19 cellular contexts compared by ENCODE assay signal in genomic region chr12:38515912-38516311, GRCh38.
A peak's percentile ranks its signal among the peaks of the same experiment; 100 is the strongest.
DNase-seq lines count a peak whose midpoint lies in the region; ATAC-seq and TF ChIP-seq lines count a peak whose summit lies in the region.
"Had no signal": no experiment of that assay in that cellular context is flagged by ENCODE, and none has a peak within 500 bp of the region (broad histone marks: within the 10 kb centered on the region; RNA-seq: fewer than 3 reads in every experiment).

No MANE protein-coding gene starts in this region.

- no peak for TF ChIP-seq POLR2A in testis (IDR thresholded peaks at IDR 0.05)

- peaks cover 3% of the 10 kb centered on the region for H3K36me3 Mint-ChIP-seq in endodermal cell (ENCODE audit: low read depth)
- no peaks in the 10 kb centered on the region for H3K36me3 Mint-ChIP-seq in endothelial cell (ENCODE audit: low read depth, unreplicated experiment)
- H3K36me3 Mint-ChIP-seq: CD14-positive monocyte had no signal

- H3K9me3 Mint-ChIP-seq in endodermal cell (peaks cover 20% of the 10 kb centered on the region), endothelial cell (ENCODE audit: unreplicated experiment) (peaks cover 18% of the 10 kb centered on the region)

- H3K27me3 ChIP-seq in endodermal cell (ENCODE audit: control insufficient read depth, insufficient read depth, low read length, poor library complexity, severe bottlenecking) (no peaks in the 10 kb centered on the region), neuronal stem cell (ENCODE audit: control insufficient read depth in 3 of 3, insufficient read depth in 3 of 3, low read depth in 1 of 3, low read length in 3 of 3) (no peaks in the 10 kb centered on the region), testis (no peaks in the 10 kb centered on the region)

- no peak overlapping the region for H2BK15ac ChIP-seq in neuronal stem cell (ENCODE audit: low read length)

- H3K36me3 ChIP-seq in endodermal cell (ENCODE audit: control insufficient read depth, insufficient read depth, low read length) (no peaks in the 10 kb centered on the region), neuronal stem cell (replicated peaks in 1 of 2; ENCODE audit: control insufficient read depth in 2 of 2, insufficient read depth in 2 of 2, low read length in 2 of 2) (no peaks in the 10 kb centered on the region), testis (ENCODE audit: low read depth, missing control alignments) (no peaks in the 10 kb centered on the region)

- no peak overlapping the region for H3K18ac ChIP-seq in neuronal stem cell (ENCODE audit: low read length)

- no peak overlapping the region for H3K4ac ChIP-seq in neuronal stem cell (ENCODE audit: low read length)

- no peak overlapping the region for H2BK12ac ChIP-seq in neuronal stem cell (ENCODE audit: low read length)

- no peak overlapping the region for H3K14ac ChIP-seq in neuronal stem cell (ENCODE audit: low read length)

- no peak overlapping the region for H2BK5ac ChIP-seq in neuronal stem cell (ENCODE audit: low read length)

- DNase-seq in endodermal cell, result no peak
- no peak for DNase-seq in left lobe of liver (ENCODE audit: low spot score)
- DNase-seq in neuronal stem cell (ENCODE audit: low spot score), result no peak
- no peak for DNase-seq in testis
- no peak for DNase-seq in endothelial cell (ENCODE audit: low spot score)
- DNase-seq: ACHN; AML-193; DMS79 treated with DMSO at 0.1 percent for 48 hours; GOT3; KBM-7; NCI-H1105 treated with DMSO at 0.1 percent for 48 hours; NCI-H1694 treated with DMSO at 0.1 percent for 48 hours; NCI-H748 treated with DMSO at 0.1 percent for 48 hours; NK-92 treated with Interleukin-12 subunit alpha and Interleukin-12 subunit beta, amount 100 ng/mL, for 24 hours; Right ventricle myocardium superior had no signal

- H3K79me1 ChIP-seq in neuronal stem cell (ENCODE audit: low read depth, low read length), result no peaks in the 10 kb centered on the region

- H3K27ac Mint-ChIP-seq in endodermal cell, result no peak overlapping the region
- no peak overlapping the region for H3K27ac Mint-ChIP-seq in endothelial cell (ENCODE audit: unreplicated experiment)
- H3K27ac Mint-ChIP-seq: CD14-positive monocyte had no signal

- no peak overlapping the region for H3K4me2 ChIP-seq in neuronal stem cell (ENCODE audit: insufficient read depth, low read length, poor library complexity, severe bottlenecking)

- H2AK5ac ChIP-seq in neuronal stem cell (ENCODE audit: low read depth, low read length), result no peak overlapping the region

- H3K4me1 Mint-ChIP-seq in endodermal cell (peaks cover 9% of the 10 kb centered on the region), endothelial cell (ENCODE audit: unreplicated experiment) (no peaks in the 10 kb centered on the region)
- H3K4me1 Mint-ChIP-seq: CD14-positive monocyte had no signal

- H3K4me1 ChIP-seq in endodermal cell (ENCODE audit: control insufficient read depth, insufficient read depth, low read length) (no peaks in the 10 kb centered on the region), neuronal stem cell (ENCODE audit: control insufficient read depth in 2 of 2, insufficient read depth in 1 of 2, low read depth in 1 of 2, low read length in 2 of 2) (peaks cover 0 to 8% of the 10 kb centered on the region in 2 donors), testis (no peaks in the 10 kb centered on the region)

- H2BK120ac ChIP-seq in neuronal stem cell (ENCODE audit: low read depth, low read length), result no peak overlapping the region

- no peak overlapping the region for H3K4me3 ChIP-seq in endodermal cell (ENCODE audit: low read length)
- H3K4me3 ChIP-seq in neuronal stem cell (ENCODE audit: low read length in 2 of 2), result no peak overlapping the region
- H3K4me3 ChIP-seq in testis, result no peak overlapping the region

- H3K9me3 ChIP-seq in endodermal cell (ENCODE audit: control insufficient read depth, low read length) (peaks cover 5% of the 10 kb centered on the region), neuronal stem cell (replicated peaks in 1 of 2; ENCODE audit: control insufficient read depth in 2 of 2, insufficient read depth in 1 of 2, low read depth in 1 of 2, low read length in 2 of 2) (no peaks in the 10 kb centered on the region), testis (no peaks in the 10 kb centered on the region)

- no peak overlapping the region for H3K4me3 Mint-ChIP-seq in endodermal cell
- H3K4me3 Mint-ChIP-seq in endothelial cell (ENCODE audit: unreplicated experiment), result no peak overlapping the region
- H3K4me3 Mint-ChIP-seq: CD14-positive monocyte had no signal

- ATAC-seq in left lobe of liver, result peak; percentile 33
- no peak for ATAC-seq in GM19324 (IDR thresholded peaks at IDR 0.05; ENCODE audit: low FRiP score, unreplicated experiment)
- ATAC-seq in GM19395 (IDR thresholded peaks at IDR 0.05; ENCODE audit: unreplicated experiment), result no peak
- ATAC-seq: HCT116 had no signal

- H3K9ac ChIP-seq in endodermal cell (ENCODE audit: extremely low read depth, low read length, poor library complexity, severe bottlenecking) (no peak overlapping the region), neuronal stem cell (ENCODE audit: low read depth, low read length, poor library complexity) (no peak overlapping the region)

- H3K27me3 Mint-ChIP-seq in endodermal cell (ENCODE audit: insufficient read depth) (no peaks in the 10 kb centered on the region), endothelial cell (ENCODE audit: unreplicated experiment) (peaks cover under 1% of the 10 kb centered on the region)

- H2AFZ ChIP-seq in neuronal stem cell (ENCODE audit: low read length), result peak overlapping the region; percentile 70

- TF ChIP-seq CTCF in endodermal cell (conservative IDR thresholded peaks at IDR 0.05) (no peak), testis (IDR thresholded peaks at IDR 0.05) (no peak), endothelial cell (IDR thresholded peaks at IDR 0.05; ENCODE audit: unreplicated experiment) (no peak)

- intact Hi-C loops in testis (cut with DNase I; ENCODE audit: low total_unique reads), result no loop called here

- H3K27ac ChIP-seq in endodermal cell (ENCODE audit: low read depth, low read length) (peak overlapping the region; percentile 25), neuronal stem cell (replicated peaks; ENCODE audit: low read length) (no peak overlapping the region), testis (peak overlapping the region; percentile 27 to 53)

- no peak overlapping the region for H4K8ac ChIP-seq in neuronal stem cell (ENCODE audit: low read depth, low read length)

- H3K23ac ChIP-seq in neuronal stem cell (ENCODE audit: low read depth, low read length, poor library complexity), result no peak overlapping the region

- no peak overlapping the region for H4K91ac ChIP-seq in neuronal stem cell (ENCODE audit: low read depth, low read length, poor library complexity)
